In genomic region chr1:10495475-10495817, GRCh38 we compare ENCODE assay signal across 9 cellular contexts. TPM values are rescaled to one million over a fixed set of nuclear protein-coding genes. Genes with fewer than 3 reads are reported as not detected.
A peak's percentile ranks its signal among the peaks of the same experiment; 100 is the strongest.
DNase-seq lines count a peak whose midpoint lies in the region; ATAC-seq and TF ChIP-seq lines count a peak whose summit lies in the region.
"Had no signal": no experiment of that assay in that cellular context is flagged by ENCODE, and none has a peak within 500 bp of the region (broad histone marks: within the 10 kb centered on the region; RNA-seq: fewer than 3 reads in every experiment).

No MANE protein-coding gene starts in this region.

- intact Hi-C loops in heart left ventricle (cut with DNase I), result loop anchor here in 6 of 10 donors (2.0 to 10.0 kb wide), 6 partner anchors 61 to 449 kb away; partner anchors contain the start of gene CENPS (in 3 of the 6)
- intact Hi-C loops in right cardiac atrium (cut with DNase I), result loop anchor here in 3 of 4 donors (2.0 to 10.0 kb wide), 3 partner anchors 61 to 372 kb away; partner anchors contain the start of gene CENPS (in 2 of the 3)
- intact Hi-C loops in body of pancreas (cut with DNase I), result no loop called here

- H3K27me3 ChIP-seq in heart left ventricle (no peaks in the 10 kb centered on the region), right cardiac atrium (ENCODE audit: control insufficient read depth, insufficient read depth) (no peaks in the 10 kb centered on the region), body of pancreas (no peaks in the 10 kb centered on the region), upper lobe of left lung (no peaks in the 10 kb centered on the region)
- H3K27me3 ChIP-seq: ascending aorta had no signal

- peak overlapping the region; percentile 89 to 98 (median 94) for H3K27ac Mint-ChIP-seq in naive B cell

- TF ChIP-seq POLR2A in heart left ventricle (IDR thresholded peaks at IDR 0.05), result no peak
- no peak for TF ChIP-seq POLR2A in body of pancreas (IDR thresholded peaks at IDR 0.05)
- no peak for TF ChIP-seq POLR2A in upper lobe of left lung (IDR thresholded peaks at IDR 0.05)

- H3K9me3 ChIP-seq in heart left ventricle (no peaks in the 10 kb centered on the region), right cardiac atrium (ENCODE audit: control insufficient read depth, low read length) (no peaks in the 10 kb centered on the region), body of pancreas (no peaks in the 10 kb centered on the region), upper lobe of left lung (no peaks in the 10 kb centered on the region)
- H3K9me3 ChIP-seq: ascending aorta had no signal

- H3K36me3 ChIP-seq in heart left ventricle, result peaks cover 0 to 14% (median 5%) of the 10 kb centered on the region in 9 donors
- H3K36me3 ChIP-seq in body of pancreas (replicated peaks in 1 of 2; ENCODE audit: insufficient read depth in 1 of 2, low read depth in 2 of 2), result no peaks in the 10 kb centered on the region
- H3K36me3 ChIP-seq in upper lobe of left lung, result peaks cover 0 to 12% (median 9%) of the 10 kb centered on the region in 4 donors

- no peak for TF ChIP-seq CTCF in heart left ventricle (IDR thresholded peaks at IDR 0.05)
- TF ChIP-seq CTCF in body of pancreas (IDR thresholded peaks at IDR 0.05), result no peak
- no peak for TF ChIP-seq CTCF in upper lobe of left lung (IDR thresholded peaks at IDR 0.05)

- H3K4me1 ChIP-seq in heart left ventricle, result peaks cover 0 to 27% (median 18%) of the 10 kb centered on the region in 12 donors
- peaks cover 5% of the 10 kb centered on the region for H3K4me1 ChIP-seq in right cardiac atrium (ENCODE audit: control insufficient read depth, insufficient read depth, low read length)
- peaks cover 17% of the 10 kb centered on the region for H3K4me1 ChIP-seq in body of pancreas
- peaks cover 11 to 17% (median 15%) of the 10 kb centered on the region in 4 donors for H3K4me1 ChIP-seq in upper lobe of left lung

- H3K36me3 Mint-ChIP-seq in naive B cell, result no peaks in the 10 kb centered on the region

- TF ChIP-seq EP300 in upper lobe of left lung (IDR thresholded peaks at IDR 0.05), result no peak

- H3K27me3 Mint-ChIP-seq in naive B cell, result no peaks in the 10 kb centered on the region

- peaks cover 16 to 26% (median 21%) of the 10 kb centered on the region in 3 donors for H3K4me1 Mint-ChIP-seq in naive B cell

- ATAC-seq in heart left ventricle (no peak), right cardiac atrium (no peak), body of pancreas (no peak), naive B cell (ENCODE audit: low read depth in 2 of 2) (no peak), upper lobe of left lung (ENCODE audit: low FRiP score in 2 of 2) (no peak)

- DNase-seq in heart left ventricle (no peak), right cardiac atrium (no peak), body of pancreas (no peak), naive B cell (no peak), upper lobe of left lung (no peak), NCI-H1092 treated with DMSO at 0.1 percent for 48 hours (lab: John Stamatoyannopoulos, UW) (no peak), kidney tubule cell (ENCODE audit: low spot score) (no peak), iPS-NIHi7 (ENCODE audit: extremely low spot score) (no peak)

- WGBS in heart left ventricle, 4 donors, result 68 to 76% (median 73%) methylated on average over 10 of the region's 10 CpGs
- WGBS in right cardiac atrium, result 73% methylated on average over 10 of the region's 10 CpGs
- 58 to 68% methylated on average over 8 to 10 of the region's 10 CpGs for WGBS in body of pancreas, 2 donors
- 73 to 77% methylated on average over 10 of the region's 10 CpGs for WGBS in upper lobe of left lung, 2 donors

- H3K27ac ChIP-seq in heart left ventricle (peak overlapping the region in 10 of 12 donors; percentile 33 to 81 (median 58)), right cardiac atrium (ENCODE audit: low read length) (no peak overlapping the region), body of pancreas (peak overlapping the region in 3 of 4 donors; percentile 56 to 74 (median 62)), upper lobe of left lung (peak overlapping the region; percentile 5 to 68 (median 53))
- H3K27ac ChIP-seq: ascending aorta had no signal

- peak overlapping the region in 5 of 12 donors; percentile 17 to 50 (median 38) for H3K4me3 ChIP-seq in heart left ventricle
- no peak overlapping the region for H3K4me3 ChIP-seq in right cardiac atrium (ENCODE audit: low read length)
- H3K4me3 ChIP-seq in body of pancreas, result no peak overlapping the region
- peak overlapping the region in 2 of 4 donors; percentile 23 to 38 for H3K4me3 ChIP-seq in upper lobe of left lung

- H3K4me3 Mint-ChIP-seq in naive B cell, result peak overlapping the region; percentile 70 to 95 (median 90)

- H3K9me3 Mint-ChIP-seq in naive B cell, result no peaks in the 10 kb centered on the region

RNA-seq across cellular contexts. Expression of gene PEX14, which starts 20.7 kb away (rescaled TPM):
- total RNA-seq in heart left ventricle, result 10 to 100 TPM; 14.9 to 25.1 (median 19.6) TPM
- 10 to 100 TPM; 24.2 to 28.7 TPM for polyA plus RNA-seq in heart left ventricle
- 10 to 100 TPM; 17.5 to 22.9 (median 20.8) TPM for total RNA-seq in right cardiac atrium
- 24.6 TPM for polyA plus RNA-seq in right cardiac atrium
- total RNA-seq in body of pancreas, result 1 to 10 TPM; 8.6 to 8.8 TPM
- 1 to 10 TPM; 2.6 to 4.2 (median 3.6) TPM for polyA plus RNA-seq in naive B cell (ENCODE audit: low read depth in 6 of 6)
- 10 to 100 TPM; 21.2 to 43.0 (median 29.9) TPM for total RNA-seq in upper lobe of left lung

RNA-seq across cellular contexts. Expression of gene DFFA, which starts 23.1 kb away (rescaled TPM):
- total RNA-seq in heart left ventricle, result 10 to 100 TPM; 16.0 to 27.6 (median 24.5) TPM
- 10 to 100 TPM; 10.4 to 26.0 TPM for polyA plus RNA-seq in heart left ventricle
- total RNA-seq in right cardiac atrium, result 10 to 100 TPM; 25.8 to 31.3 (median 28.9) TPM
- 17.0 TPM for polyA plus RNA-seq in right cardiac atrium
- total RNA-seq in body of pancreas, result 10 to 100 TPM; 13.5 TPM
- 10 to 100 TPM; 21.1 to 35.6 (median 23.6) TPM for polyA plus RNA-seq in naive B cell (ENCODE audit: low read depth in 6 of 6)
- 10 to 100 TPM; 15.8 to 37.2 (median 22.9) TPM for total RNA-seq in upper lobe of left lung

RNA-seq across cellular contexts. Expression of gene CORT, which starts 45.6 kb away (rescaled TPM):
- total RNA-seq in heart left ventricle (under 1 TPM in 2 of 9 donors, not detected in 7; 0.19 to 0.37 TPM), right cardiac atrium (under 1 TPM in 1 of 4 donors, not detected in 3; 0.35 TPM), body of pancreas (not detected), upper lobe of left lung (under 1 TPM in 2 of 6 donors, not detected in 4; 0.26 to 0.59 TPM)
- polyA plus RNA-seq in heart left ventricle (not detected), right cardiac atrium (0.16 TPM), naive B cell (ENCODE audit: low read depth in 6 of 6) (not detected)
- total RNA-seq: ascending aorta had no signal
